ENCODE assay signal across 9 cellular contexts in genomic region chr4:153684182-153685073, GRCh38. TPM values are rescaled to one million over a fixed set of nuclear protein-coding genes. Genes with fewer than 3 reads are reported as not detected.
DNase-seq lines count a peak whose midpoint lies in the region; ATAC-seq and TF ChIP-seq lines count a peak whose summit lies in the region.
"Had no signal": no experiment of that assay in that cellular context is flagged by ENCODE, and none has a peak within 500 bp of the region (broad histone marks: within the 10 kb centered on the region; RNA-seq: fewer than 3 reads in every experiment).

TLR2 (plus strand) TSS chr4:153684280; CDS start chr4:153702908, 18,628 bp downstream.

- TF ChIP-seq CTCF in RWPE2 (IDR thresholded peaks at IDR 0.05; ENCODE audit: poor library complexity, severe bottlenecking), result peak; percentile 12
- TF ChIP-seq CTCF in right atrium auricular region (IDR thresholded peaks at IDR 0.05), result no peak

- H3K9me3 ChIP-seq in RWPE2 (ENCODE audit: severe bottlenecking) (no peaks in the 10 kb centered on the region), right atrium auricular region (peaks cover 3 to 14% of the 10 kb centered on the region in 2 donors)

- H3K4me3 ChIP-seq in RWPE2 (ENCODE audit: severe bottlenecking) (peak within 1 kb of the TSS; percentile 42), right atrium auricular region (peak within 1 kb of the TSS; percentile 38 to 63)

- H3K4me1 ChIP-seq in RWPE2 (ENCODE audit: insufficient read depth, poor library complexity, severe bottlenecking), result no peaks in the 10 kb centered on the region
- H3K4me1 ChIP-seq in right atrium auricular region, result peaks cover 0 to 19% of the 10 kb centered on the region in 2 donors

- H3K27ac Mint-ChIP-seq in activated naive CD8-positive, alpha-beta T cell, result peak within 1 kb of the TSS; percentile 1

- H3K36me3 Mint-ChIP-seq in activated naive CD8-positive, alpha-beta T cell, result peaks cover 16% of the 10 kb centered on the region

- H3K4me3 Mint-ChIP-seq in activated naive CD8-positive, alpha-beta T cell, result peak within 1 kb of the TSS; percentile 87

- H3K27me3 Mint-ChIP-seq in activated naive CD8-positive, alpha-beta T cell, result peaks cover 13% of the 10 kb centered on the region

- ATAC-seq in HG02981 (IDR thresholded peaks at IDR 0.05; ENCODE audit: unreplicated experiment) (peak; percentile 94), RWPE2 (ENCODE audit: low read depth) (peak; percentile 85)

- DNase-seq in NCI-H146 (lab: John Stamatoyannopoulos, UW) (peak; percentile 24), NCI-H146 treated with DMSO at 0.1 percent for 48 hours (lab: John Stamatoyannopoulos, UW; ENCODE audit: unreplicated experiment) (no peak), RWPE2 (ENCODE audit: low spot score) (peak; percentile 77), right atrium auricular region (ENCODE audit: low spot score) (peak; percentile 79), retina (peak; percentile 69), middle frontal gyrus (ENCODE audit: extremely low spot score, low spot score) (no peak)
- DNase-seq: DND-41 had no signal

- peaks cover 12% of the 10 kb centered on the region for H3K9me3 Mint-ChIP-seq in activated naive CD8-positive, alpha-beta T cell (ENCODE audit: low read depth)

- H3K27ac ChIP-seq in RWPE2 (ENCODE audit: poor library complexity, severe bottlenecking) (no peak within 1 kb of the TSS), right atrium auricular region (peak within 1 kb of the TSS; percentile 1 to 55)

- H3K27me3 ChIP-seq in RWPE2 (ENCODE audit: insufficient read depth, poor library complexity, severe bottlenecking) (no peaks in the 10 kb centered on the region), right atrium auricular region (peaks cover 0 to 6% of the 10 kb centered on the region in 2 donors)

- peaks cover 13% of the 10 kb centered on the region for H3K4me1 Mint-ChIP-seq in activated naive CD8-positive, alpha-beta T cell (ENCODE audit: low read depth)

- H3K36me3 ChIP-seq in RWPE2 (ENCODE audit: low read depth) (no peaks in the 10 kb centered on the region), right atrium auricular region (peaks cover 5% of the 10 kb centered on the region)

RNA-seq across cellular contexts. Expression of gene TLR2, which starts in this region (rescaled TPM):
- 10 to 100 TPM in 1 of 2 donors, 1 to 10 TPM in 1; 6.4 to 18.8 TPM for total RNA-seq in right atrium auricular region

Comparison
In these comparisons a context has a peak if more than half of its experiments do, and no peak if none do; other contexts are left out.
1. DNase-seq: peak in NCI-H146 (single experiment), RWPE2 (single experiment), right atrium auricular region (single experiment) and retina (single experiment); none in NCI-H146 treated with DMSO at 0.1 percent for 48 hours (single experiment) and middle frontal gyrus (single experiment).